36 cellular contexts compared by ENCODE assay signal in the genomic region with DNA sequence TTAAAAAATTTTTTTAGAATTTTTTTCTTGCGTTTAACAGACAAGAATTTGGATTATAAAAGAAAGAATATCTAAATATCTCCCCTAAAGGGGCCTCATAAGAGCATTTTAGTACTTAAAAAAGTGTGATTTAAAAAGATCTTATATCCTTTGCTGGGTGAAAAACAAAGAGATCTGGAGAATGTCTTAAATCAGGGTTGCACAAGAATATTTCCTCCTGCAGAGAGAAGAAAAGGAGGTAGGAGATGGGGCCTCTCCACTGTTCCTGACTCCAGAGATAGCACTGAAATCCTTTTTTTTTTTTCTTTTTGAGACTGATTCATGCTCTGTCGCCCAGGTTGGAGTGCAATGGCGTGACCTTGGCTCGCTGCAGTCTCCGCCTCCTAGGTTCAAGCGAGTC.
"Had no signal": no experiment of that assay in that cellular context is flagged by ENCODE, and none has a peak within 500 bp of the region (broad histone marks: within the 10 kb centered on the region; RNA-seq: fewer than 3 reads in every experiment).

No MANE protein-coding gene starts in this region.

- H3K36me3 Mint-ChIP-seq: activated naive CD4-positive, alpha-beta T cell treated with anti-CD3 and anti-CD28 coated beads, Interleukin-2, amount 10 ng/mL, durations not matched to agents 7 days and 5 days; activated naive CD4-positive, alpha-beta T cell treated with anti-CD3 and anti-CD28 coated beads, Interleukin-2, amount 50 U/mL, for 72 hours; brain had no signal

- ATAC-seq: activated CD4-positive, CD25-positive, alpha-beta regulatory T cell treated with anti-CD3 and anti-CD28 coated beads, Interleukin-2, amount 50 U/mL, for 24 hours; activated CD8-positive, alpha-beta T cell treated with anti-CD3 and anti-CD28 coated beads for 36 hours; activated naive CD4-positive, alpha-beta T cell treated with anti-CD3 and anti-CD28 coated beads, Interleukin-2, amount 50 U/mL, for 72 hours; esophagus mucosa; foreskin keratinocyte; gastrocnemius medialis; heart left ventricle; T-helper 17 cell had no signal

- DNase-seq: activated B cell treated with CpG ODN at 0.5 μM for 24 hours; activated CD4-positive, alpha-beta T cell treated with anti-CD3 and anti-CD28 coated beads for 48 hours; activated CD4-positive, alpha-beta T cell treated with anti-CD3 and anti-CD28 coated beads, Interleukin-2, amount 50 U/mL, for 1 hour; activated CD4-positive, alpha-beta T cell treated with anti-CD3 and anti-CD28 coated beads, Interleukin-2, amount 50 U/mL, for 48 hours; activated CD8-positive, alpha-beta memory T cell treated with anti-CD3 and anti-CD28 coated beads for 24 hours; activated CD8-positive, alpha-beta T cell treated with anti-CD3 and anti-CD28 coated beads for 36 hours; activated effector memory CD4-positive, alpha-beta T cell treated with anti-CD3 and anti-CD28 coated beads, Interleukin-2, amount 50 U/mL, for 16 hours; activated naive CD4-positive, alpha-beta T cell treated with anti-CD3 and anti-CD28 coated beads, Interleukin-2, amount 10 ng/mL, durations not matched to agents 7 days and 5 days; activated T-cell treated with anti-CD3 and anti-CD28 coated beads, Interleukin-2, amount 50 U/mL, for 1 hour; activated T-cell treated with anti-CD3 and anti-CD28 coated beads, Interleukin-2, amount 50 U/mL, for 48 hours; adrenal gland; central memory CD4-positive, alpha-beta T cell; cerebellar nuclear complex; dorsolateral prefrontal cortex; effector memory CD4-positive, alpha-beta T cell; endodermal cell; foreskin keratinocyte; gastrocnemius medialis; glutamatergic neuron; heart left ventricle; T-helper 1 cell; T-helper 17 cell; T1000; WERI-Rb-1 had no signal

- H3K9me3 Mint-ChIP-seq: activated B cell treated with CpG ODN at 0.5 μM for 24 hours; activated CD8-positive, alpha-beta T cell treated with anti-CD3 and anti-CD28 coated beads for 36 hours; activated naive CD4-positive, alpha-beta T cell treated with anti-CD3 and anti-CD28 coated beads, Interleukin-2, amount 10 ng/mL, durations not matched to agents 7 days and 5 days; activated naive CD4-positive, alpha-beta T cell treated with anti-CD3 and anti-CD28 coated beads, Interleukin-2, amount 50 U/mL, for 72 hours; activated T-helper 1 cell treated with anti-CD3 and anti-CD28 coated beads, Interleukin-12 subunit alpha, Interleukin-12 subunit beta, Interleukin-2, Interleukin-4 antibody, amounts not matched to agents 30 ng/mL and 10 ng/mL and 1 ng/mL, durations not matched to agents 14 hours and 24 hours and 36 hours; activated T-helper 2 cell treated with anti-CD3 and anti-CD28 coated beads, Interferon-gamma antibody, Interleukin-2, Interleukin-4, amounts not matched to agents 10 μg/mL and 5 μg/mL and 100 μg/mL, durations not matched to agents 14 hours and 24 hours and 36 hours; brain; dendritic cell treated with granulocyte-macrophage colony-stimulating factor and Interleukin-4, amounts not matched to agents 40 ng/mL and 50 ng/mL, for 4 days; endodermal cell; T-helper 2 cell treated with Interferon-gamma antibody and Interleukin-4, amounts not matched to agents 5 μg/mL and 100 μg/mL, for 36 hours had no signal

- H3K4me3 Mint-ChIP-seq: activated B cell treated with CpG ODN at 0.5 μM for 24 hours; activated CD8-positive, alpha-beta T cell treated with anti-CD3 and anti-CD28 coated beads for 36 hours; activated naive CD4-positive, alpha-beta T cell treated with anti-CD3 and anti-CD28 coated beads, Interleukin-2, amount 10 ng/mL, durations not matched to agents 7 days and 5 days; activated T-helper 1 cell treated with anti-CD3 and anti-CD28 coated beads, Interleukin-12 subunit alpha, Interleukin-12 subunit beta, Interleukin-2, Interleukin-4 antibody, amounts not matched to agents 30 ng/mL and 10 ng/mL and 1 ng/mL, durations not matched to agents 14 hours and 24 hours and 36 hours; brain; dendritic cell treated with granulocyte-macrophage colony-stimulating factor and Interleukin-4, amounts not matched to agents 40 ng/mL and 50 ng/mL, for 4 days; endodermal cell; T-helper 17 cell; T-helper 2 cell treated with Interferon-gamma antibody and Interleukin-4, amounts not matched to agents 5 μg/mL and 100 μg/mL, for 36 hours had no signal

- H3K36me3 ChIP-seq: adrenal gland, ascending aorta, breast epithelium, cardiac muscle cell, gastrocnemius medialis, heart left ventricle, WERI-Rb-1 had no signal

- H3K4me1 Mint-ChIP-seq: activated B cell treated with CpG ODN at 0.5 μM for 24 hours; activated naive CD4-positive, alpha-beta T cell treated with anti-CD3 and anti-CD28 coated beads, Interleukin-2, amount 10 ng/mL, durations not matched to agents 7 days and 5 days; T-helper 17 cell had no signal

- H3K27me3 Mint-ChIP-seq: dendritic cell treated with granulocyte-macrophage colony-stimulating factor and Interleukin-4, amounts not matched to agents 40 ng/mL and 50 ng/mL, for 4 days had no signal

- H3K27me3 ChIP-seq: adrenal gland, ascending aorta, breast epithelium, cardiac muscle cell, foreskin keratinocyte, gastrocnemius medialis had no signal

- H3K4me1 ChIP-seq: adrenal gland, ascending aorta, breast epithelium, foreskin keratinocyte, gastrocnemius medialis, heart left ventricle had no signal

- H3K9me3 ChIP-seq: ascending aorta, breast epithelium, gastrocnemius medialis, heart left ventricle had no signal

- H3K4me3 ChIP-seq: adrenal gland, ascending aorta, breast epithelium, cardiac muscle cell, coronary artery, dorsolateral prefrontal cortex, gastrocnemius medialis, heart left ventricle had no signal

- H3K27ac Mint-ChIP-seq: activated B cell treated with CpG ODN at 0.5 μM for 24 hours; activated CD8-positive, alpha-beta T cell treated with anti-CD3 and anti-CD28 coated beads for 36 hours; activated naive CD4-positive, alpha-beta T cell treated with anti-CD3 and anti-CD28 coated beads, Interleukin-2, amount 10 ng/mL, durations not matched to agents 7 days and 5 days; activated naive CD4-positive, alpha-beta T cell treated with anti-CD3 and anti-CD28 coated beads, Interleukin-2, amount 50 U/mL, for 72 hours; activated T-helper 1 cell treated with anti-CD3 and anti-CD28 coated beads, Interleukin-12 subunit alpha, Interleukin-12 subunit beta, Interleukin-2, Interleukin-4 antibody, amounts not matched to agents 30 ng/mL and 10 ng/mL and 1 ng/mL, durations not matched to agents 14 hours and 24 hours and 36 hours; activated T-helper 2 cell treated with anti-CD3 and anti-CD28 coated beads, Interferon-gamma antibody, Interleukin-2, Interleukin-4, amounts not matched to agents 10 μg/mL and 5 μg/mL and 100 μg/mL, durations not matched to agents 14 hours and 24 hours and 36 hours; brain; dendritic cell treated with granulocyte-macrophage colony-stimulating factor and Interleukin-4, amounts not matched to agents 40 ng/mL and 50 ng/mL, for 4 days; endodermal cell; T-helper 17 cell; T-helper 2 cell treated with Interferon-gamma antibody and Interleukin-4, amounts not matched to agents 5 μg/mL and 100 μg/mL, for 36 hours had no signal

- H3K27ac ChIP-seq: adrenal gland, ascending aorta, breast epithelium, cardiac muscle cell, coronary artery, dorsolateral prefrontal cortex, foreskin keratinocyte, gastrocnemius medialis, heart left ventricle, WERI-Rb-1 had no signal
